In genomic region chr15:63060699-63061098, GRCh38 we compare ENCODE assay signal across 1 cellular context.
TF ChIP-seq lines count a peak whose summit lies in the region.

No MANE protein-coding gene starts in this region.

TF ChIP-seq in IMR-90, 13 proteins besides CTCF, POLR2A, EP300 and RAD21:
- TF ChIP-seq ELK1 (IDR thresholded peaks at IDR 0.05; ENCODE audit: borderline replicate concordance, low read depth, low read length): no peak
- no peak for TF ChIP-seq MAZ (IDR thresholded peaks at IDR 0.05; ENCODE audit: borderline replicate concordance, low read depth, low read length)
- no peak for TF ChIP-seq BHLHE40 (IDR thresholded peaks at IDR 0.05; ENCODE audit: low read depth, low read length)
- TF ChIP-seq MXI1 (IDR thresholded peaks at IDR 0.05; ENCODE audit: borderline replicate concordance, low read depth, low read length): no peak
- TF ChIP-seq USF2 (IDR thresholded peaks at IDR 0.05; ENCODE audit: low read depth, low read length): no peak
- TF ChIP-seq RFX5 (IDR thresholded peaks at IDR 0.05; ENCODE audit: low read depth, low read length): no peak
- TF ChIP-seq CHD1 (IDR thresholded peaks at IDR 0.05; ENCODE audit: low read depth, low read length): no peak
- TF ChIP-seq RCOR1 (IDR thresholded peaks at IDR 0.05; ENCODE audit: insufficient replicate concordance, low read length): no peak
- TF ChIP-seq MAFK (IDR thresholded peaks at IDR 0.05; ENCODE audit: low read depth, low read length): no peak
- no peak for TF ChIP-seq SMC3 (IDR thresholded peaks at IDR 0.05; ENCODE audit: low read depth, low read length)
- no peak for TF ChIP-seq NFE2L2 (IDR thresholded peaks at IDR 0.05; ENCODE audit: low read depth, low read length)
- no peak for TF ChIP-seq CEBPB (IDR thresholded peaks at IDR 0.05; ENCODE audit: low read depth, low read length)
